Comparison of ENCODE assay signal across 1 cellular context in genomic region chr7:29285451-29285807, GRCh38.
TF ChIP-seq lines count a peak whose summit lies in the region.

No MANE protein-coding gene starts in this region.

TF ChIP-seq in GM23338, 12 proteins besides CTCF, POLR2A, EP300 and RAD21 (continued from another document):
- TF ChIP-seq, protein P1, sequence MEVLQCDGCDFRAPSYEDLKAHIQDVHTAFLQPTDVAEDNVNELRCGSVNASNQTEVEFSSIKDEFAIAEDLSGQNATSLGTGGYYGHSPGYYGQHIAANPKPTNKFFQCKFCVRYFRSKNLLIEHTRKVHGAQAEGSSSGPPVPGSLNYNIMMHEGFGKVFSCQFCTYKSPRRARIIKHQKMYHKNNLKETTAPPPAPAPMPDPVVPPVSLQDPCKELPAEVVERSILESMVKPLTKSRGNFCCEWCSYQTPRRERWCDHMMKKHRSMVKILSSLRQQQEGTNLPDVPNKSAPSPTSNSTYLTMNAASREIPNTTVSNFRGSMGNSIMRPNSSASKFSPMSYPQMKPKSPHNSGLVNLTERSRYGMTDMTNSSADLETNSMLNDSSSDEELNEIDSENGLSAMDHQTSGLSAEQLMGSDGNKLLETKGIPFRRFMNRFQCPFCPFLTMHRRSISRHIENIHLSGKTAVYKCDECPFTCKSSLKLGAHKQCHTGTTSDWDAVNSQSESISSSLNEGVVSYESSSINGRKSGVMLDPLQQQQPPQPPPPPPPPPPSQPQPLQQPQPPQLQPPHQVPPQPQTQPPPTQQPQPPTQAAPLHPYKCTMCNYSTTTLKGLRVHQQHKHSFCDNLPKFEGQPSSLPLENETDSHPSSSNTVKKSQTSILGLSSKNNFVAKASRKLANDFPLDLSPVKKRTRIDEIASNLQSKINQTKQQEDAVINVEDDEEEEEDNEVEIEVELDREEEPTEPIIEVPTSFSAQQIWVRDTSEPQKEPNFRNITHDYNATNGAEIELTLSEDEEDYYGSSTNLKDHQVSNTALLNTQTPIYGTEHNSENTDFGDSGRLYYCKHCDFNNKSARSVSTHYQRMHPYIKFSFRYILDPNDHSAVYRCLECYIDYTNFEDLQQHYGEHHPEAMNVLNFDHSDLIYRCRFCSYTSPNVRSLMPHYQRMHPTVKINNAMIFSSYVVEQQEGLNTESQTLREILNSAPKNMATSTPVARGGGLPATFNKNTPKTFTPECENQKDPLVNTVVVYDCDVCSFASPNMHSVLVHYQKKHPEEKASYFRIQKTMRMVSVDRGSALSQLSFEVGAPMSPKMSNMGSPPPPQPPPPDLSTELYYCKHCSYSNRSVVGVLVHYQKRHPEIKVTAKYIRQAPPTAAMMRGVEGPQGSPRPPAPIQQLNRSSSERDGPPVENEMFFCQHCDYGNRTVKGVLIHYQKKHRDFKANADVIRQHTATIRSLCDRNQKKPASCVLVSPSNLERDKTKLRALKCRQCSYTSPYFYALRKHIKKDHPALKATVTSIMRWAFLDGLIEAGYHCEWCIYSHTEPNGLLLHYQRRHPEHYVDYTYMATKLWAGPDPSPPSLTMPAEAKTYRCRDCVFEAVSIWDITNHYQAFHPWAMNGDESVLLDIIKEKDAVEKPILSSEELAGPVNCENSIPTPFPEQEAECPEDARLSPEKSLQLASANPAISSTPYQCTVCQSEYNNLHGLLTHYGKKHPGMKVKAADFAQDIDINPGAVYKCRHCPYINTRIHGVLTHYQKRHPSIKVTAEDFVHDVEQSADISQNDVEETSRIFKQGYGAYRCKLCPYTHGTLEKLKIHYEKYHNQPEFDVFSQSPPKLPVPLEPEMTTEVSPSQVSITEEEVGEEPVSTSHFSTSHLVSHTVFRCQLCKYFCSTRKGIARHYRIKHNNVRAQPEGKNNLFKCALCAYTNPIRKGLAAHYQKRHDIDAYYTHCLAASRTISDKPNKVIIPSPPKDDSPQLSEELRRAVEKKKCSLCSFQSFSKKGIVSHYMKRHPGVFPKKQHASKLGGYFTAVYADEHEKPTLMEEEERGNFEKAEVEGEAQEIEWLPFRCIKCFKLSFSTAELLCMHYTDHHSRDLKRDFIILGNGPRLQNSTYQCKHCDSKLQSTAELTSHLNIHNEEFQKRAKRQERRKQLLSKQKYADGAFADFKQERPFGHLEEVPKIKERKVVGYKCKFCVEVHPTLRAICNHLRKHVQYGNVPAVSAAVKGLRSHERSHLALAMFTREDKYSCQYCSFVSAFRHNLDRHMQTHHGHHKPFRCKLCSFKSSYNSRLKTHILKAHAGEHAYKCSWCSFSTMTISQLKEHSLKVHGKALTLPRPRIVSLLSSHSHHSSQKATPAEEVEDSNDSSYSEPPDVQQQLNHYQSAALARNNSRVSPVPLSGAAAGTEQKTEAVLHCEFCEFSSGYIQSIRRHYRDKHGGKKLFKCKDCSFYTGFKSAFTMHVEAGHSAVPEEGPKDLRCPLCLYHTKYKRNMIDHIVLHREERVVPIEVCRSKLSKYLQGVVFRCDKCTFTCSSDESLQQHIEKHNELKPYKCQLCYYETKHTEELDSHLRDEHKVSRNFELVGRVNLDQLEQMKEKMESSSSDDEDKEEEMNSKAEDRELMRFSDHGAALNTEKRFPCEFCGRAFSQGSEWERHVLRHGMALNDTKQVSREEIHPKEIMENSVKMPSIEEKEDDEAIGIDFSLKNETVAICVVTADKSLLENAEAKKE (CRISPR knock-in tag; IDR thresholded peaks at IDR 0.05) = no peak
- TF ChIP-seq STAT1 (IDR thresholded peaks at IDR 0.05; ENCODE audit: unreplicated experiment) (no peak), ZNF331 (CRISPR knock-in tag; IDR thresholded peaks at IDR 0.05; ENCODE audit: low read depth) (no peak), POLR2AphosphoS5 (IDR thresholded peaks at IDR 0.05; ENCODE audit: low read depth) (no peak), JUNB (IDR thresholded peaks at IDR 0.05; ENCODE audit: unreplicated experiment) (no peak), ETS1 (IDR thresholded peaks at IDR 0.05) (no peak), CREB1 (CRISPR knock-in tag; IDR thresholded peaks at IDR 0.05; ENCODE audit: low read depth) (no peak), NANOG (IDR thresholded peaks at IDR 0.05; ENCODE audit: borderline replicate concordance) (no peak)
